29 cellular contexts compared by ENCODE assay signal in genomic region chr12:56785874-56786273, GRCh38.
"Had no signal": no experiment of that assay in that cellular context is flagged by ENCODE, and none has a peak within 500 bp of the region (broad histone marks: within the 10 kb centered on the region; RNA-seq: fewer than 3 reads in every experiment).

No MANE protein-coding gene starts in this region.

- H3K27me3 ChIP-seq: stomach, suprapubic skin, testis, thyroid gland, tibial artery, tibial nerve, transverse colon, upper lobe of left lung, upper lobe of right lung, uterus, vagina had no signal

- H3K4me3 Mint-ChIP-seq: stimulated activated effector memory CD8-positive, alpha-beta T cell treated with anti-CD3 and anti-CD28 coated beads, Interleukin-12 subunit alpha, Interleukin-12 subunit beta, amount 100 ng/mL, for 72 hours; stimulated activated memory B cell treated with anti-CD40 and anti-IgM and Interleukin-4, amounts not matched to agents 10 μg/mL and 1 μg/mL and 100 μg/mL, for 72 hours; stimulated activated naive B cell treated with anti-CD40 and anti-IgM and Interleukin-4, amounts not matched to agents 10 μg/mL and 1 μg/mL and 100 μg/mL, for 72 hours; stimulated activated naive CD8-positive, alpha-beta T cell treated with anti-CD3 and anti-CD28 coated beads, Interleukin-15, amount 100 ng/mL, for 72 hours; stimulated activated naive CD8-positive, alpha-beta T cell treated with anti-CD3 and anti-CD28 coated beads, Interleukin-15, Interleukin-2, amounts not matched to agents 100 ng/mL and 50 ng/mL, for 24 hours; type B pancreatic cell had no signal

- H3K4me1 ChIP-seq: stomach, suprapubic skin, tibial artery, tibial nerve, transverse colon, upper lobe of right lung, uterus, vagina had no signal

- H3K27me3 Mint-ChIP-seq: stimulated activated memory B cell treated with anti-CD40 and anti-IgM and Interleukin-4, amounts not matched to agents 10 μg/mL and 1 μg/mL and 100 μg/mL, for 72 hours; stimulated activated naive CD8-positive, alpha-beta T cell treated with anti-CD3 and anti-CD28 coated beads, Interleukin-15, amount 100 ng/mL, for 72 hours; stimulated activated naive CD8-positive, alpha-beta T cell treated with anti-CD3 and anti-CD28 coated beads, Interleukin-15, Interleukin-2, amounts not matched to agents 100 ng/mL and 50 ng/mL, for 24 hours; type B pancreatic cell had no signal

- H3K27ac ChIP-seq: stomach, suprapubic skin, testis, thoracic aorta, tibial artery, tibial nerve, transverse colon, upper lobe of left lung, upper lobe of right lung, uterus, vagina had no signal

- FAIRE-seq: urothelium cell line had no signal

- H3K9me3 Mint-ChIP-seq: stimulated activated effector memory CD8-positive, alpha-beta T cell treated with anti-CD3 and anti-CD28 coated beads, Interleukin-12 subunit alpha, Interleukin-12 subunit beta, amount 100 ng/mL, for 72 hours; stimulated activated memory B cell treated with anti-CD40 and anti-IgM and Interleukin-4, amounts not matched to agents 10 μg/mL and 1 μg/mL and 100 μg/mL, for 72 hours; stimulated activated naive B cell treated with anti-CD40 and anti-IgM and Interleukin-4, amounts not matched to agents 10 μg/mL and 1 μg/mL and 100 μg/mL, for 72 hours; stimulated activated naive CD8-positive, alpha-beta T cell treated with anti-CD3 and anti-CD28 coated beads, Interleukin-15, amount 100 ng/mL, for 72 hours; stimulated activated naive CD8-positive, alpha-beta T cell treated with anti-CD3 and anti-CD28 coated beads, Interleukin-15, Interleukin-2, amounts not matched to agents 100 ng/mL and 50 ng/mL, for 24 hours; type B pancreatic cell had no signal

- ATAC-seq: stimulated activated effector memory CD8-positive, alpha-beta T cell treated with anti-CD3 and anti-CD28 coated beads, Interleukin-12 subunit alpha, Interleukin-12 subunit beta, amount 100 ng/mL, for 72 hours; stimulated activated memory B cell treated with anti-CD40 and anti-IgM and Interleukin-4, amounts not matched to agents 10 μg/mL and 1 μg/mL and 100 μg/mL, for 72 hours; stimulated activated naive B cell treated with anti-CD40 and anti-IgM and Interleukin-4, amounts not matched to agents 10 μg/mL and 1 μg/mL and 100 μg/mL, for 72 hours; stimulated activated naive CD8-positive, alpha-beta T cell treated with anti-CD3 and anti-CD28 coated beads, Interleukin-15, amount 100 ng/mL, for 72 hours; stimulated activated naive CD8-positive, alpha-beta T cell treated with anti-CD3 and anti-CD28 coated beads, Interleukin-15, Interleukin-2, amounts not matched to agents 100 U/mL and 50 U/mL, for 24 hours had no signal

- H3K36me3 Mint-ChIP-seq: stimulated activated effector memory CD8-positive, alpha-beta T cell treated with anti-CD3 and anti-CD28 coated beads, Interleukin-12 subunit alpha, Interleukin-12 subunit beta, amount 100 ng/mL, for 72 hours; stimulated activated memory B cell treated with anti-CD40 and anti-IgM and Interleukin-4, amounts not matched to agents 10 μg/mL and 1 μg/mL and 100 μg/mL, for 72 hours; stimulated activated naive B cell treated with anti-CD40 and anti-IgM and Interleukin-4, amounts not matched to agents 10 μg/mL and 1 μg/mL and 100 μg/mL, for 72 hours; type B pancreatic cell had no signal

- H3K36me3 ChIP-seq: stomach, suprapubic skin, thoracic aorta, thyroid gland, tibial artery, tibial nerve, transverse colon, upper lobe of left lung, upper lobe of right lung, uterus, vagina had no signal

- H3K9me3 ChIP-seq: stomach, suprapubic skin, testis, thoracic aorta, thyroid gland, tibial artery, tibial nerve, transverse colon, upper lobe of left lung, upper lobe of right lung, uterus, vagina had no signal

- DNase-seq: stimulated activated CD4-positive, alpha-beta T cell treated with anti-CD3 and anti-CD28 coated beads, Interleukin-2, amount 100 ng/mL, for 48 hours; stimulated activated CD4-positive, alpha-beta T cell treated with anti-CD3 and anti-CD28 coated beads, Interleukin-4, amount 100 ng/mL, for 1 hour; stimulated activated CD4-positive, alpha-beta T cell treated with anti-CD3 and anti-CD28 coated beads, Interleukin-4, amount 100 ng/mL, for 24 hours; stimulated activated CD4-positive, alpha-beta T cell treated with anti-CD3 and anti-CD28 coated beads, Interleukin-4, amount 100 ng/mL, for 4 hours; stimulated activated CD8-positive, alpha-beta memory T cell treated with anti-CD3 and anti-CD28 coated beads, Interleukin-4, amount 100 ng/mL, for 48 hours; stimulated activated naive B cell treated with anti-CD40 and anti-IgM and Interleukin-4, amounts not matched to agents 10 μg/mL and 1 μg/mL and 100 μg/mL, for 72 hours; stimulated activated naive CD4-positive, alpha-beta T cell; stimulated activated naive CD4-positive, alpha-beta T cell treated with Interleukin-2 at 50 U/mL for 16 hours; stimulated activated naive CD8-positive, alpha-beta T cell treated with anti-CD3 and anti-CD28 coated beads, Interleukin-15, amount 100 ng/mL, for 72 hours; stimulated activated naive CD8-positive, alpha-beta T cell treated with anti-CD3 and anti-CD28 coated beads, Interleukin-15, Interleukin-2, amounts not matched to agents 100 U/mL and 50 U/mL, for 24 hours; stomach; substantia nigra; testis; thyroid gland; tibial artery; transverse colon; trophoblast cell; upper lobe of left lung; upper lobe of right lung; uterus had no signal

- H3K27ac Mint-ChIP-seq: stimulated activated effector memory CD8-positive, alpha-beta T cell treated with anti-CD3 and anti-CD28 coated beads, Interleukin-12 subunit alpha, Interleukin-12 subunit beta, amount 100 ng/mL, for 72 hours; stimulated activated memory B cell treated with anti-CD40 and anti-IgM and Interleukin-4, amounts not matched to agents 10 μg/mL and 1 μg/mL and 100 μg/mL, for 72 hours; stimulated activated naive B cell treated with anti-CD40 and anti-IgM and Interleukin-4, amounts not matched to agents 10 μg/mL and 1 μg/mL and 100 μg/mL, for 72 hours; stimulated activated naive CD8-positive, alpha-beta T cell treated with anti-CD3 and anti-CD28 coated beads, Interleukin-15, amount 100 ng/mL, for 72 hours; stimulated activated naive CD8-positive, alpha-beta T cell treated with anti-CD3 and anti-CD28 coated beads, Interleukin-15, Interleukin-2, amounts not matched to agents 100 ng/mL and 50 ng/mL, for 24 hours; type B pancreatic cell had no signal

- H3K4me3 ChIP-seq: stomach, suprapubic skin, testis, thoracic aorta, thyroid gland, tibial artery, tibial nerve, transverse colon, upper lobe of left lung, upper lobe of right lung, uterus, vagina had no signal

- H3K4me1 Mint-ChIP-seq: stimulated activated effector memory CD8-positive, alpha-beta T cell treated with anti-CD3 and anti-CD28 coated beads, Interleukin-12 subunit alpha, Interleukin-12 subunit beta, amount 100 ng/mL, for 72 hours; stimulated activated memory B cell treated with anti-CD40 and anti-IgM and Interleukin-4, amounts not matched to agents 10 μg/mL and 1 μg/mL and 100 μg/mL, for 72 hours; stimulated activated naive B cell treated with anti-CD40 and anti-IgM and Interleukin-4, amounts not matched to agents 10 μg/mL and 1 μg/mL and 100 μg/mL, for 72 hours; stimulated activated naive CD8-positive, alpha-beta T cell treated with anti-CD3 and anti-CD28 coated beads, Interleukin-15, amount 100 ng/mL, for 72 hours had no signal
